ENCODE assay signal across 23 cellular contexts in the genomic region with DNA sequence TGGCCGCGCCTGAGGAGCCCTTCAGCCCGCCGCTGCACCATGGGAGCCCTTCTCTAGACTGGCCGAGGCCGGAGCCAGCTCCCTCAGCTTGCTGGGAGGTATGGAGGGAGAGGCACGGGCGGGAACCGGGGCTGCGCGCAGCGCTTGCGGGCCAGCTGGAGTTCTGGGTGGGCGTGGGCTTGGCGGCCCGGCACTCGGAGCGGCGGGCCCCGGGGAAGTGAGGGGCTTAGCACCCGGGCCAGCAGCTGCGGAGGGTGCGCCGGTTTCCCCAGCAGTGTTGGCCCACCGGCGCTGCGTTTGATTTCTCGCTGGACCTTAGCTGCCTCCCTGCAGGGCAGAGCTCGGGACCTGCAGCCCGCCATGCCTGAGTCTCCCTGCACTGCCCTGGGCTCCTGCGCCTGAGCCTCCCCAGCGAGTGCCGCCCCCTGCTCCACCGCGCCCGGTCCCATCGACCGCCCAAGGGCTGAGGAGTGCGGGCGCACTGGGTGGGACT.
"Had no signal": no experiment of that assay in that cellular context is flagged by ENCODE, and none has a peak within 500 bp of the region (broad histone marks: within the 10 kb centered on the region; RNA-seq: fewer than 3 reads in every experiment).

No MANE protein-coding gene starts in this region.

- H3K4me1 ChIP-seq: Peyer's patch had no signal

- H3K36me3 ChIP-seq: Peyer's patch had no signal

- H3K4me3 ChIP-seq: K562, Peyer's patch had no signal

- DNase-seq: activated CD4-positive, alpha-beta memory T cell treated with anti-CD3 and anti-CD28 coated beads, Interleukin-2, amount 10 ng/mL, durations not matched to agents 7 days and 5 days; activated CD4-positive, alpha-beta T cell treated with anti-CD3 and anti-CD28 coated beads for 36 hours; activated CD4-positive, alpha-beta T cell treated with anti-CD3 and anti-CD28 coated beads, Interleukin-2, amount 50 U/mL, for 1 hour; activated naive CD8-positive, alpha-beta T cell treated with anti-CD3 and anti-CD28 coated beads, Interleukin-2, amount 50 U/mL, for 24 hours; activated T-cell treated with anti-CD3 and anti-CD28 coated beads for 4 hours; activated T-cell treated with anti-CD3 and anti-CD28 coated beads, Interleukin-2, amount 50 U/mL, for 48 hours; amniotic stem cell; Karpas-422; MM.1S; NCI-H1105 treated with DMSO at 0.1 percent for 48 hours; NCI-H1436 treated with DMSO at 0.1 percent for 48 hours; NCI-H1930; NCI-H2107; NCI-H2171 treated with DMSO at 0.1 percent for 48 hours; NCI-H226; NCI-H526 treated with DMSO at 0.1 percent for 48 hours; NCI-H82; Peyer's patch; SIG-M5; T-cell had no signal

- H3K27ac ChIP-seq: Peyer's patch, RWPE1, VCaP had no signal

- H3K27me3 ChIP-seq: Peyer's patch had no signal
